ENCODE assay signal across 27 cellular contexts in genomic region chr20:46823271-46823747, GRCh38.
DNase-seq lines count a peak whose midpoint lies in the region; ATAC-seq, FAIRE-seq and TF ChIP-seq lines count a peak whose summit lies in the region.
"Had no signal": no experiment of that assay in that cellular context is flagged by ENCODE, and none has a peak within 500 bp of the region (broad histone marks: within the 10 kb centered on the region; RNA-seq: fewer than 3 reads in every experiment).

No MANE protein-coding gene starts in this region.

- H3K27ac ChIP-seq in liver (ENCODE audit: low read depth in 1 of 2, low read length in 2 of 2) (peak overlapping the region; percentile 74 to 79), small intestine (ENCODE audit: low read depth in 1 of 2, low read length in 1 of 2) (peak overlapping the region in 1 of 2 donors; percentile 67), PC-3 (ENCODE audit: low read length) (no peak overlapping the region)
- H3K27ac ChIP-seq: brain microvascular endothelial cell, esophagus squamous epithelium had no signal

- H2AFZ ChIP-seq in PC-3 (ENCODE audit: low read length): no peak overlapping the region

- H3K9ac ChIP-seq in liver (ENCODE audit: low read depth in 1 of 2, low read length in 2 of 2) (peak overlapping the region in 1 of 2 donors; percentile 60), PC-3 (ENCODE audit: low read length) (no peak overlapping the region)

- H3F3A ChIP-seq in PC-3 (ENCODE audit: low read length, unreplicated experiment): no peaks in the 10 kb centered on the region

- H3K4me2 ChIP-seq in PC-3 (ENCODE audit: low read length): no peak overlapping the region

- no peaks in the 10 kb centered on the region for H3K4me1 Mint-ChIP-seq in activated CD8-positive, alpha-beta memory T cell treated with anti-CD3 and anti-CD28 coated beads, Interleukin-2, amount 10 ng/mL, durations not matched to agents 7 days and 5 days
- H3K4me1 Mint-ChIP-seq: activated naive CD8-positive, alpha-beta T cell treated with anti-CD3 and anti-CD28 coated beads, Interleukin-2, amount 50 U/mL, for 24 hours; mesothelial cell of epicardium had no signal

- H3K27me3 Mint-ChIP-seq in activated CD8-positive, alpha-beta memory T cell treated with anti-CD3 and anti-CD28 coated beads, Interleukin-2, amount 10 ng/mL, durations not matched to agents 7 days and 5 days: peaks cover 38% of the 10 kb centered on the region

- no TSS peak for BruUV-seq in PC-3 (replicated peaks; lab: Mats Ljungman, UMichigan)

- H3K9me3 Mint-ChIP-seq in activated CD8-positive, alpha-beta memory T cell treated with anti-CD3 and anti-CD28 coated beads, Interleukin-2, amount 10 ng/mL, durations not matched to agents 7 days and 5 days (ENCODE audit: low read depth): no peaks in the 10 kb centered on the region
- H3K9me3 Mint-ChIP-seq: natural killer cell treated with Interleukin-12 subunit alpha and Interleukin-12 subunit beta and Interleukin-15 and Interleukin-18, amount 100 ng/mL, for 72 hours had no signal

- TF ChIP-seq RAD21 in liver (IDR thresholded peaks at IDR 0.05): peak; percentile 4 to 18

- DNase-seq in RCC 7860 (ENCODE audit: low spot score): peak; percentile 51
- DNase-seq in fibroblast of the aortic adventitia (ENCODE audit: low read depth): peak; percentile 51
- DNase-seq in small intestine: peak; percentile 91
- DNase-seq in activated T-cell treated with anti-CD3 and anti-CD28 coated beads for 4 hours: no peak
- no peak for DNase-seq in PC-3
- DNase-seq in activated CD8-positive, alpha-beta memory T cell treated with anti-CD3 and anti-CD28 coated beads, Interleukin-2, amount 10 ng/mL, durations not matched to agents 7 days and 5 days: no peak
- DNase-seq: activated CD4-positive, alpha-beta T cell treated with anti-CD3 and anti-CD28 coated beads, Interleukin-2, amount 50 U/mL, for 48 hours; activated CD4-positive, CD25-positive, alpha-beta regulatory T cell; activated gamma-delta T cell treated with Interleukin-2 at 50 U/mL for 16 hours; activated naive CD8-positive, alpha-beta T cell treated with anti-CD3 and anti-CD28 coated beads, Interleukin-2, amount 50 U/mL, for 24 hours; brain microvascular endothelial cell; COR-L47; esophagus squamous epithelium; GDM1; GOT3; left cardiac atrium; MM.1S; NCI-H1436; NCI-H446; SHP77 treated with DMSO at 0.1 percent for 48 hours; stimulated activated CD4-positive, alpha-beta T cell treated with anti-CD3 and anti-CD28 coated beads, Interleukin-1b, Interleukin-23, amount 100 ng/mL, for 48 hours had no signal

- H3K79me2 ChIP-seq in PC-3 (ENCODE audit: low read length): no peaks in the 10 kb centered on the region

- FAIRE-seq in RCC 7860 (lab: Jason Lieb, UNC) (no peak), small intestine (lab: Jason Lieb, UNC) (no peak)
- FAIRE-seq: GM18507, K562 had no signal

- H3K36me3 Mint-ChIP-seq in activated CD8-positive, alpha-beta memory T cell treated with anti-CD3 and anti-CD28 coated beads, Interleukin-2, amount 10 ng/mL, durations not matched to agents 7 days and 5 days: no peaks in the 10 kb centered on the region
- H3K36me3 Mint-ChIP-seq: mesothelial cell of epicardium; natural killer cell treated with Interleukin-12 subunit alpha and Interleukin-12 subunit beta and Interleukin-15 and Interleukin-18, amount 100 ng/mL, for 72 hours had no signal

- WGBS in liver: 26% methylated on average over 5 of the region's 5 CpGs
- 14 to 50% (median 26%) methylated on average over 5 of the region's 5 CpGs for WGBS in small intestine, 3 donors

- no peak overlapping the region for H3K27ac Mint-ChIP-seq in activated CD8-positive, alpha-beta memory T cell treated with anti-CD3 and anti-CD28 coated beads, Interleukin-2, amount 10 ng/mL, durations not matched to agents 7 days and 5 days
- H3K27ac Mint-ChIP-seq: activated naive CD8-positive, alpha-beta T cell treated with anti-CD3 and anti-CD28 coated beads, Interleukin-2, amount 50 U/mL, for 24 hours; mesothelial cell of epicardium; natural killer cell treated with Interleukin-12 subunit alpha and Interleukin-12 subunit beta and Interleukin-15 and Interleukin-18, amount 100 ng/mL, for 72 hours had no signal

- no peaks in the 10 kb centered on the region for H3K36me3 ChIP-seq in liver (ENCODE audit: control insufficient read depth in 4 of 4, insufficient read depth in 3 of 4, low read depth in 1 of 4, low read length in 3 of 4)
- no peaks in the 10 kb centered on the region for H3K36me3 ChIP-seq in small intestine (ENCODE audit: control insufficient read depth in 2 of 2, insufficient read depth in 2 of 2, low read length in 2 of 2)
- H3K36me3 ChIP-seq in PC-3 (ENCODE audit: low read depth, low read length): no peaks in the 10 kb centered on the region
- H3K36me3 ChIP-seq: brain microvascular endothelial cell, esophagus squamous epithelium had no signal

- H3K9me2 ChIP-seq in PC-3 (replicated peaks; ENCODE audit: low read length): no peaks in the 10 kb centered on the region

- POLR2A ChIA-PET in PC-3 (lab: Charles Lee; ENCODE audit: unreplicated experiment): no interaction called here

- intact Hi-C loops in PC-3 (cut with micrococcal nuclease): no loop called here

- CTCF ChIA-PET in PC-3 (lab: Charles Lee): no interaction called here
- CTCF ChIA-PET in activated CD8-positive, alpha-beta memory T cell treated with anti-CD3 and anti-CD28 coated beads, Interleukin-2, amount 10 ng/mL, durations not matched to agents 7 days and 5 days (lab: Charles Lee): no interaction called here

- H4K20me1 ChIP-seq in PC-3 (ENCODE audit: low read length): no peaks in the 10 kb centered on the region

- no peaks in the 10 kb centered on the region for H3K9me3 ChIP-seq in liver (ENCODE audit: control insufficient read depth in 4 of 4, low read length in 3 of 4)
- H3K9me3 ChIP-seq in small intestine (ENCODE audit: control insufficient read depth, low read depth): no peaks in the 10 kb centered on the region
- no peaks in the 10 kb centered on the region for H3K9me3 ChIP-seq in PC-3 (ENCODE audit: low read length)

- H3K4me3 Mint-ChIP-seq in activated CD8-positive, alpha-beta memory T cell treated with anti-CD3 and anti-CD28 coated beads, Interleukin-2, amount 10 ng/mL, durations not matched to agents 7 days and 5 days: no peak overlapping the region
- H3K4me3 Mint-ChIP-seq: activated naive CD8-positive, alpha-beta T cell treated with anti-CD3 and anti-CD28 coated beads, Interleukin-2, amount 50 U/mL, for 24 hours; mesothelial cell of epicardium; natural killer cell treated with Interleukin-12 subunit alpha and Interleukin-12 subunit beta and Interleukin-15 and Interleukin-18, amount 100 ng/mL, for 72 hours had no signal

- no peak for TF ChIP-seq CTCF in fibroblast of the aortic adventitia (IDR thresholded peaks at IDR 0.05; ENCODE audit: insufficient read depth, low read length)
- no peak for TF ChIP-seq CTCF in liver (IDR thresholded peaks at IDR 0.05; ENCODE audit: low read depth, low read length, missing input control)
- TF ChIP-seq CTCF in PC-3 (conservative IDR thresholded peaks at IDR 0.05; ENCODE audit: low read depth, low read length): no peak

- H3K27me3 ChIP-seq in liver (ENCODE audit: control insufficient read depth in 4 of 4, insufficient read depth in 4 of 4, low read length in 3 of 4): no peaks in the 10 kb centered on the region
- peaks cover 0 to 7% of the 10 kb centered on the region in 2 donors for H3K27me3 ChIP-seq in small intestine (ENCODE audit: control insufficient read depth in 2 of 2, insufficient read depth in 2 of 2, low read length in 2 of 2)
- H3K27me3 ChIP-seq in PC-3 (ENCODE audit: low read length): peaks cover 29% of the 10 kb centered on the region
- H3K27me3 ChIP-seq: brain microvascular endothelial cell had no signal

- no peak overlapping the region for H3K4me3 ChIP-seq in fibroblast of the aortic adventitia (ENCODE audit: low read depth, low read length)
- no peak overlapping the region for H3K4me3 ChIP-seq in liver (ENCODE audit: low read depth in 1 of 3, low read length in 3 of 3)
- no peak overlapping the region for H3K4me3 ChIP-seq in small intestine (ENCODE audit: low read depth in 1 of 2, low read length in 2 of 2)
- H3K4me3 ChIP-seq in PC-3 (ENCODE audit: low read length): no peak overlapping the region
- H3K4me3 ChIP-seq: esophagus squamous epithelium, K562 had no signal

- no peak for ATAC-seq in PC-3
- ATAC-seq in activated CD8-positive, alpha-beta memory T cell treated with anti-CD3 and anti-CD28 coated beads, Interleukin-2, amount 10 ng/mL, durations not matched to agents 7 days and 5 days: no peak
- ATAC-seq in GM18858 (IDR thresholded peaks at IDR 0.05; ENCODE audit: unreplicated experiment): no peak
- ATAC-seq: activated naive CD8-positive, alpha-beta T cell treated with anti-CD3 and anti-CD28 coated beads, Interleukin-2, amount 50 U/mL, for 24 hours; K562; natural killer cell treated with Interleukin-12 subunit alpha and Interleukin-12 subunit beta and Interleukin-15 and Interleukin-18, amount 100 ng/mL, for 72 hours had no signal

- peaks cover 2 to 18% (median 16%) of the 10 kb centered on the region in 4 donors for H3K4me1 ChIP-seq in liver (ENCODE audit: control insufficient read depth in 4 of 4, insufficient read depth in 4 of 4, low read length in 3 of 4)
- peaks cover 4% of the 10 kb centered on the region in 2 donors for H3K4me1 ChIP-seq in small intestine (ENCODE audit: control insufficient read depth in 2 of 2, insufficient read depth in 1 of 2, low read depth in 1 of 2, low read length in 1 of 2)
- peaks cover 7% of the 10 kb centered on the region for H3K4me1 ChIP-seq in PC-3 (ENCODE audit: insufficient read depth, low read length)
- H3K4me1 ChIP-seq: esophagus squamous epithelium had no signal

TF ChIP-seq in liver, 16 proteins besides CTCF, POLR2A, EP300 and RAD21 (continues in another document):
- TF ChIP-seq ATF3 (IDR thresholded peaks at IDR 0.05) (no peak), HNF4A (conservative IDR thresholded peaks at IDR 0.05) (peak; percentile 93 to 95), SP1 (IDR thresholded peaks at IDR 0.05) (peak; percentile 93), HNF4G (IDR thresholded peaks at IDR 0.05) (peak; percentile 79), YY1 (IDR thresholded peaks at IDR 0.05) (peak; percentile 68), FOXA1 (IDR thresholded peaks at IDR 0.05) (no peak), GABPA (IDR thresholded peaks at IDR 0.05 in 1 of 2, conservative IDR thresholded peaks at IDR 0.05 in 1 of 2) (peak in 1 of 2 donors; percentile 41), JUND (IDR thresholded peaks at IDR 0.05) (peak in 1 of 2 donors; percentile 29), NR2F2 (IDR thresholded peaks at IDR 0.05) (peak; percentile 83)

Comparison
In these comparisons a context has a peak if more than half of its experiments do, and no peak if none do; other contexts are left out.
1. DNase-seq: peak in RCC 7860 (single experiment), fibroblast of the aortic adventitia (single experiment) and small intestine (single experiment); none in activated T-cell treated with anti-CD3 and anti-CD28 coated beads for 4 hours (single experiment), PC-3 (single experiment) and activated CD8-positive, alpha-beta memory T cell treated with anti-CD3 and anti-CD28 coated beads, Interleukin-2, amount 10 ng/mL, durations not matched to agents 7 days and 5 days (single experiment).